Comparison of ENCODE assay signal across 1 cellular context in the genomic region with DNA sequence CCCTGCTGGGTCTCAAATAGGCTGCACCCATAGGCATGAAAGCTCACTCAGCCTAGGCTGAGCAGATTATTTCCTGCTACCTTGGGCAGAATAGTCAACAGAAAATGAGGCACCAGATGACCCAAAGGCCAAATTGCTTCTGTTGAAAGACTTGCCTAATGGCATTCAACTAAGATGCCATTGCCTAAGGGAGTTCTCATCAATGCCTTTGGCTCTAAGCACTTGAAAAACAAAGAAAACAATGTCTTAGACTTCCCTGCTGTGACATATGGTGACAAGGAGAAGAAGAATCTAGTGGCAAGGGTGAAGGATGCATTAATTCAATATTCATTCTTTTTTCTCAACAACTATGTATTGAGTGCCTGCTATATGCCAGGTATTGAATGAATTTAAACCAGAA.
TF ChIP-seq lines count a peak whose summit lies in the region.

No MANE protein-coding gene starts in this region.

TF ChIP-seq in WTC11, 78 proteins besides CTCF, POLR2A, EP300 and RAD21 (continued from another document):
- TF ChIP-seq, protein P1, sequence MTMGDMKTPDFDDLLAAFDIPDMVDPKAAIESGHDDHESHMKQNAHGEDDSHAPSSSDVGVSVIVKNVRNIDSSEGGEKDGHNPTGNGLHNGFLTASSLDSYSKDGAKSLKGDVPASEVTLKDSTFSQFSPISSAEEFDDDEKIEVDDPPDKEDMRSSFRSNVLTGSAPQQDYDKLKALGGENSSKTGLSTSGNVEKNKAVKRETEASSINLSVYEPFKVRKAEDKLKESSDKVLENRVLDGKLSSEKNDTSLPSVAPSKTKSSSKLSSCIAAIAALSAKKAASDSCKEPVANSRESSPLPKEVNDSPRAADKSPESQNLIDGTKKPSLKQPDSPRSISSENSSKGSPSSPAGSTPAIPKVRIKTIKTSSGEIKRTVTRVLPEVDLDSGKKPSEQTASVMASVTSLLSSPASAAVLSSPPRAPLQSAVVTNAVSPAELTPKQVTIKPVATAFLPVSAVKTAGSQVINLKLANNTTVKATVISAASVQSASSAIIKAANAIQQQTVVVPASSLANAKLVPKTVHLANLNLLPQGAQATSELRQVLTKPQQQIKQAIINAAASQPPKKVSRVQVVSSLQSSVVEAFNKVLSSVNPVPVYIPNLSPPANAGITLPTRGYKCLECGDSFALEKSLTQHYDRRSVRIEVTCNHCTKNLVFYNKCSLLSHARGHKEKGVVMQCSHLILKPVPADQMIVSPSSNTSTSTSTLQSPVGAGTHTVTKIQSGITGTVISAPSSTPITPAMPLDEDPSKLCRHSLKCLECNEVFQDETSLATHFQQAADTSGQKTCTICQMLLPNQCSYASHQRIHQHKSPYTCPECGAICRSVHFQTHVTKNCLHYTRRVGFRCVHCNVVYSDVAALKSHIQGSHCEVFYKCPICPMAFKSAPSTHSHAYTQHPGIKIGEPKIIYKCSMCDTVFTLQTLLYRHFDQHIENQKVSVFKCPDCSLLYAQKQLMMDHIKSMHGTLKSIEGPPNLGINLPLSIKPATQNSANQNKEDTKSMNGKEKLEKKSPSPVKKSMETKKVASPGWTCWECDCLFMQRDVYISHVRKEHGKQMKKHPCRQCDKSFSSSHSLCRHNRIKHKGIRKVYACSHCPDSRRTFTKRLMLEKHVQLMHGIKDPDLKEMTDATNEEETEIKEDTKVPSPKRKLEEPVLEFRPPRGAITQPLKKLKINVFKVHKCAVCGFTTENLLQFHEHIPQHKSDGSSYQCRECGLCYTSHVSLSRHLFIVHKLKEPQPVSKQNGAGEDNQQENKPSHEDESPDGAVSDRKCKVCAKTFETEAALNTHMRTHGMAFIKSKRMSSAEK (CRISPR knock-in tag; IDR thresholded peaks at IDR 0.05; ENCODE audit: borderline replicate concordance), result no peak
- TF ChIP-seq, protein P2, sequence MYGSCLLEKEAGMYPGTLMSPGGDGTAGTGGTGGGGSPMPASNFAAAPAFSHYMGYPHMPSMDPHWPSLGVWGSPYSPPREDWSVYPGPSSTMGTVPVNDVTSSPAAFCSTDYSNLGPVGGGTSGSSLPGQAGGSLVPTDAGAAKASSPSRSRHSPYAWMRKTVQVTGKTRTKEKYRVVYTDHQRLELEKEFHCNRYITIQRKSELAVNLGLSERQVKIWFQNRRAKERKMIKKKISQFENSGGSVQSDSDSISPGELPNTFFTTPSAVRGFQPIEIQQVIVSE (CRISPR knock-in tag; IDR thresholded peaks at IDR 0.05; ENCODE audit: borderline replicate concordance), result no peak
- TF ChIP-seq, protein P3, sequence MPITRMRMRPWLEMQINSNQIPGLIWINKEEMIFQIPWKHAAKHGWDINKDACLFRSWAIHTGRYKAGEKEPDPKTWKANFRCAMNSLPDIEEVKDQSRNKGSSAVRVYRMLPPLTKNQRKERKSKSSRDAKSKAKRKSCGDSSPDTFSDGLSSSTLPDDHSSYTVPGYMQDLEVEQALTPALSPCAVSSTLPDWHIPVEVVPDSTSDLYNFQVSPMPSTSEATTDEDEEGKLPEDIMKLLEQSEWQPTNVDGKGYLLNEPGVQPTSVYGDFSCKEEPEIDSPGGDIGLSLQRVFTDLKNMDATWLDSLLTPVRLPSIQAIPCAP (CRISPR knock-in tag; IDR thresholded peaks at IDR 0.05), result no peak
- TF ChIP-seq, protein P4, sequence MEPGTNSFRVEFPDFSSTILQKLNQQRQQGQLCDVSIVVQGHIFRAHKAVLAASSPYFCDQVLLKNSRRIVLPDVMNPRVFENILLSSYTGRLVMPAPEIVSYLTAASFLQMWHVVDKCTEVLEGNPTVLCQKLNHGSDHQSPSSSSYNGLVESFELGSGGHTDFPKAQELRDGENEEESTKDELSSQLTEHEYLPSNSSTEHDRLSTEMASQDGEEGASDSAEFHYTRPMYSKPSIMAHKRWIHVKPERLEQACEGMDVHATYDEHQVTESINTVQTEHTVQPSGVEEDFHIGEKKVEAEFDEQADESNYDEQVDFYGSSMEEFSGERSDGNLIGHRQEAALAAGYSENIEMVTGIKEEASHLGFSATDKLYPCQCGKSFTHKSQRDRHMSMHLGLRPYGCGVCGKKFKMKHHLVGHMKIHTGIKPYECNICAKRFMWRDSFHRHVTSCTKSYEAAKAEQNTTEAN (CRISPR knock-in tag; IDR thresholded peaks at IDR 0.05), result no peak
- TF ChIP-seq, protein P5, sequence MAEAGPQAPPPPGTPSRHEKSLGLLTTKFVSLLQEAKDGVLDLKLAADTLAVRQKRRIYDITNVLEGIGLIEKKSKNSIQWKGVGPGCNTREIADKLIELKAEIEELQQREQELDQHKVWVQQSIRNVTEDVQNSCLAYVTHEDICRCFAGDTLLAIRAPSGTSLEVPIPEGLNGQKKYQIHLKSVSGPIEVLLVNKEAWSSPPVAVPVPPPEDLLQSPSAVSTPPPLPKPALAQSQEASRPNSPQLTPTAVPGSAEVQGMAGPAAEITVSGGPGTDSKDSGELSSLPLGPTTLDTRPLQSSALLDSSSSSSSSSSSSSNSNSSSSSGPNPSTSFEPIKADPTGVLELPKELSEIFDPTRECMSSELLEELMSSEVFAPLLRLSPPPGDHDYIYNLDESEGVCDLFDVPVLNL (CRISPR knock-in tag; IDR thresholded peaks at IDR 0.05; ENCODE audit: borderline replicate concordance, low read depth), result no peak
- no peak for TF ChIP-seq RELA (CRISPR knock-in tag; IDR thresholded peaks at IDR 0.05; ENCODE audit: borderline replicate concordance)
- TF ChIP-seq, protein P6, sequence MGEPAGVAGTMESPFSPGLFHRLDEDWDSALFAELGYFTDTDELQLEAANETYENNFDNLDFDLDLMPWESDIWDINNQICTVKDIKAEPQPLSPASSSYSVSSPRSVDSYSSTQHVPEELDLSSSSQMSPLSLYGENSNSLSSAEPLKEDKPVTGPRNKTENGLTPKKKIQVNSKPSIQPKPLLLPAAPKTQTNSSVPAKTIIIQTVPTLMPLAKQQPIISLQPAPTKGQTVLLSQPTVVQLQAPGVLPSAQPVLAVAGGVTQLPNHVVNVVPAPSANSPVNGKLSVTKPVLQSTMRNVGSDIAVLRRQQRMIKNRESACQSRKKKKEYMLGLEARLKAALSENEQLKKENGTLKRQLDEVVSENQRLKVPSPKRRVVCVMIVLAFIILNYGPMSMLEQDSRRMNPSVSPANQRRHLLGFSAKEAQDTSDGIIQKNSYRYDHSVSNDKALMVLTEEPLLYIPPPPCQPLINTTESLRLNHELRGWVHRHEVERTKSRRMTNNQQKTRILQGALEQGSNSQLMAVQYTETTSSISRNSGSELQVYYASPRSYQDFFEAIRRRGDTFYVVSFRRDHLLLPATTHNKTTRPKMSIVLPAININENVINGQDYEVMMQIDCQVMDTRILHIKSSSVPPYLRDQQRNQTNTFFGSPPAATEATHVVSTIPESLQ (CRISPR knock-in tag; IDR thresholded peaks at IDR 0.05), result no peak
- TF ChIP-seq, protein P7, sequence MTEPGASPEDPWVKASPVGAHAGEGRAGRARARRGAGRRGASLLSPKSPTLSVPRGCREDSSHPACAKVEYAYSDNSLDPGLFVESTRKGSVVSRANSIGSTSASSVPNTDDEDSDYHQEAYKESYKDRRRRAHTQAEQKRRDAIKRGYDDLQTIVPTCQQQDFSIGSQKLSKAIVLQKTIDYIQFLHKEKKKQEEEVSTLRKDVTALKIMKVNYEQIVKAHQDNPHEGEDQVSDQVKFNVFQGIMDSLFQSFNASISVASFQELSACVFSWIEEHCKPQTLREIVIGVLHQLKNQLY (CRISPR knock-in tag; IDR thresholded peaks at IDR 0.05), result no peak
- TF ChIP-seq NFATC4 (CRISPR knock-in tag; IDR thresholded peaks at IDR 0.05), result no peak
- TF ChIP-seq, protein P8, sequence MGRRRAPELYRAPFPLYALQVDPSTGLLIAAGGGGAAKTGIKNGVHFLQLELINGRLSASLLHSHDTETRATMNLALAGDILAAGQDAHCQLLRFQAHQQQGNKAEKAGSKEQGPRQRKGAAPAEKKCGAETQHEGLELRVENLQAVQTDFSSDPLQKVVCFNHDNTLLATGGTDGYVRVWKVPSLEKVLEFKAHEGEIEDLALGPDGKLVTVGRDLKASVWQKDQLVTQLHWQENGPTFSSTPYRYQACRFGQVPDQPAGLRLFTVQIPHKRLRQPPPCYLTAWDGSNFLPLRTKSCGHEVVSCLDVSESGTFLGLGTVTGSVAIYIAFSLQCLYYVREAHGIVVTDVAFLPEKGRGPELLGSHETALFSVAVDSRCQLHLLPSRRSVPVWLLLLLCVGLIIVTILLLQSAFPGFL (CRISPR knock-in tag; IDR thresholded peaks at IDR 0.05; ENCODE audit: borderline replicate concordance), result no peak
- TF ChIP-seq RORB (CRISPR knock-in tag; IDR thresholded peaks at IDR 0.05), result no peak
- TF ChIP-seq SMAD3 (CRISPR knock-in tag; IDR thresholded peaks at IDR 0.05; ENCODE audit: borderline replicate concordance), result no peak
- TF ChIP-seq, protein P9, sequence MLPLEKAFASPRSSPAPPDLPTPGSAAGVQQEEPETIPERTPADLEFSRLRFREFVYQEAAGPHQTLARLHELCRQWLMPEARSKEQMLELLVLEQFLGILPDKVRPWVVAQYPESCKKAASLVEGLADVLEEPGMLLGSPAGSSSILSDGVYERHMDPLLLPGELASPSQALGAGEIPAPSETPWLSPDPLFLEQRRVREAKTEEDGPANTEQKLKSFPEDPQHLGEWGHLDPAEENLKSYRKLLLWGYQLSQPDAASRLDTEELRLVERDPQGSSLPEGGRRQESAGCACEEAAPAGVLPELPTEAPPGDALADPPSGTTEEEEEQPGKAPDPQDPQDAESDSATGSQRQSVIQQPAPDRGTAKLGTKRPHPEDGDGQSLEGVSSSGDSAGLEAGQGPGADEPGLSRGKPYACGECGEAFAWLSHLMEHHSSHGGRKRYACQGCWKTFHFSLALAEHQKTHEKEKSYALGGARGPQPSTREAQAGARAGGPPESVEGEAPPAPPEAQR (CRISPR knock-in tag; IDR thresholded peaks at IDR 0.05), result no peak
